Comparison of ENCODE assay signal across 16 cellular contexts in genomic region chr5:118918232-118918631, GRCh38.
"Had no signal": no experiment of that assay in that cellular context is flagged by ENCODE, and none has a peak within 500 bp of the region (broad histone marks: within the 10 kb centered on the region; RNA-seq: fewer than 3 reads in every experiment).

No MANE protein-coding gene starts in this region.

- H3K27ac ChIP-seq: left ventricle myocardium inferior, spleen, tibial nerve had no signal

- DNase-seq: activated CD4-positive, alpha-beta memory T cell treated with anti-CD3 and anti-CD28 coated beads, Interleukin-2, amount 10 ng/mL, durations not matched to agents 7 days and 5 days; activated CD4-positive, alpha-beta T cell treated with anti-CD3 and anti-CD28 coated beads for 48 hours; activated CD8-positive, alpha-beta memory T cell treated with anti-CD3 and anti-CD28 coated beads, Interleukin-2, amount 10 ng/mL, durations not matched to agents 7 days and 5 days; dermis blood vessel endothelial cell; effector memory CD8-positive, alpha-beta T cell; immature natural killer cell; kidney glomerular epithelial cell; left ventricle myocardium inferior; mammary epithelial cell; midbrain; occipital lobe; spleen; stimulated activated CD4-positive, alpha-beta T cell treated with anti-CD3 and anti-CD28 coated beads, Interleukin-4, amount 100 ng/mL, for 4 hours; stimulated activated naive B cell treated with anti-CD40 and anti-IgM and Interleukin-4, amounts not matched to agents 10 μg/mL and 1 μg/mL and 100 μg/mL, for 72 hours had no signal

- H3K27me3 ChIP-seq: spleen, tibial nerve had no signal

- H3K9me3 ChIP-seq: left ventricle myocardium inferior, spleen, tibial nerve had no signal

- ATAC-seq: activated CD8-positive, alpha-beta memory T cell treated with anti-CD3 and anti-CD28 coated beads, Interleukin-2, amount 10 ng/mL, durations not matched to agents 7 days and 5 days; effector memory CD8-positive, alpha-beta T cell; stimulated activated naive B cell treated with anti-CD40 and anti-IgM and Interleukin-4, amounts not matched to agents 10 μg/mL and 1 μg/mL and 100 μg/mL, for 72 hours; WTC11 had no signal

- H3K4me1 ChIP-seq: left ventricle myocardium inferior, spleen, tibial nerve had no signal

- H3K4me3 ChIP-seq: left ventricle myocardium inferior, spleen, tibial nerve had no signal
